Comparison of ENCODE assay signal across 14 cellular contexts in genomic region chr12:121089031-121089812, GRCh38. TPM values are rescaled to one million over a fixed set of nuclear protein-coding genes. Genes with fewer than 3 reads are reported as not detected.
A peak's percentile ranks its signal among the peaks of the same experiment; 100 is the strongest.
DNase-seq lines count a peak whose midpoint lies in the region; ATAC-seq and TF ChIP-seq lines count a peak whose summit lies in the region.
"Had no signal": no experiment of that assay in that cellular context is flagged by ENCODE, and none has a peak within 500 bp of the region (broad histone marks: within the 10 kb centered on the region; RNA-seq: fewer than 3 reads in every experiment).

No MANE protein-coding gene starts in this region.

- H3K27me3 ChIP-seq in upper lobe of right lung = no peaks in the 10 kb centered on the region

- no peak overlapping the region for H3K4me3 Mint-ChIP-seq in immature natural killer cell
- no peak overlapping the region for H3K4me3 Mint-ChIP-seq in CD14-positive monocyte
- H3K4me3 Mint-ChIP-seq: type B pancreatic cell had no signal

- no peaks in the 10 kb centered on the region for H3K9me3 ChIP-seq in upper lobe of right lung

- TF ChIP-seq CTCF in upper lobe of right lung (IDR thresholded peaks at IDR 0.05) (peak; percentile 7), CD14-positive monocyte (IDR thresholded peaks at IDR 0.05) (no peak)

- intact Hi-C loops in left ventricle myocardium superior (cut with micrococcal nuclease) (no loop called here), Right ventricle myocardium superior (cut with DNase I) (no loop called here), upper lobe of right lung (cut with DNase I) (no loop called here), CD14-positive monocyte (cut with micrococcal nuclease) (no loop called here)

- in situ Hi-C loops in SK-MEL-5 (cut with HindIII; ENCODE audit: low pct_unique_long_range_greater_than_20kb, low sequenced_read_pairs) = no loop called here

- H3K27ac ChIP-seq in upper lobe of right lung = no peak overlapping the region

- ATAC-seq in left ventricle myocardium superior (peak; percentile 34), Right ventricle myocardium superior (ENCODE audit: poor library complexity) (no peak), upper lobe of right lung (peak; percentile 29), GM21825 (IDR thresholded peaks at IDR 0.05; ENCODE audit: unreplicated experiment) (no peak)
- ATAC-seq: activated CD4-positive, CD25-positive, alpha-beta regulatory T cell treated with anti-CD3 and anti-CD28 coated beads, Interleukin-2, amount 50 U/mL, for 24 hours had no signal

- no peak overlapping the region for H3K27ac Mint-ChIP-seq in immature natural killer cell
- H3K27ac Mint-ChIP-seq in CD14-positive monocyte = no peak overlapping the region
- H3K27ac Mint-ChIP-seq: progenitor cell of endocrine pancreas, type B pancreatic cell had no signal

- H3K9me3 Mint-ChIP-seq in immature natural killer cell = no peaks in the 10 kb centered on the region
- H3K9me3 Mint-ChIP-seq in CD14-positive monocyte = peaks cover 2 to 7% (median 4%) of the 10 kb centered on the region in 7 donors

- H3K27me3 Mint-ChIP-seq in immature natural killer cell (ENCODE audit: low read depth in 3 of 3) = peaks cover 2 to 6% (median 5%) of the 10 kb centered on the region in 3 donors
- peaks cover 0 to 8% (median 0%) of the 10 kb centered on the region in 3 donors for H3K27me3 Mint-ChIP-seq in CD14-positive monocyte (ENCODE audit: low read depth in 3 of 3)

- DNase-seq in left ventricle myocardium superior (no peak), Right ventricle myocardium superior (no peak), SK-MEL-5 (ENCODE audit: low read depth, low spot score) (peak; percentile 39), iPS-NIHi11 (ENCODE audit: low spot score) (peak; percentile 50), upper lobe of right lung (no peak), immature natural killer cell (no peak), CD14-positive monocyte (ENCODE audit: low spot score) (no peak)
- DNase-seq: activated T-cell treated with anti-CD3 and anti-CD28 coated beads for 4 hours, DMS79, SW 1271 had no signal

- H3K36me3 Mint-ChIP-seq in immature natural killer cell (no peaks in the 10 kb centered on the region), CD14-positive monocyte (no peaks in the 10 kb centered on the region)
- H3K36me3 Mint-ChIP-seq: type B pancreatic cell had no signal

- H3K4me1 ChIP-seq in upper lobe of right lung = no peaks in the 10 kb centered on the region

- H3K4me1 Mint-ChIP-seq in immature natural killer cell (peaks cover 47 to 57% of the 10 kb centered on the region in 2 donors), CD14-positive monocyte (peaks cover 34% of the 10 kb centered on the region)

- H3K4me3 ChIP-seq in upper lobe of right lung = no peak overlapping the region

- no peaks in the 10 kb centered on the region for H3K36me3 ChIP-seq in upper lobe of right lung

RNA-seq across cellular contexts. Expression of gene P2RX7, which starts 43.5 kb away (rescaled TPM):
- total RNA-seq in left ventricle myocardium superior (1.9 TPM), Right ventricle myocardium superior (1.7 TPM), upper lobe of right lung (20.1 TPM)
- total RNA-seq in SK-MEL-5 (2014; rRNA removed; shearing (Covaris generic)) = 41.5 and 46.7 TPM in 2 replicates
- 26.8 and 32.3 TPM in 2 replicates for polyA plus RNA-seq in SK-MEL-5 (2015; cell fraction: cytosol; rRNA removed)
- 27.1 and 37.2 TPM in 2 replicates for polyA plus RNA-seq in SK-MEL-5 (2015; cell fraction: nucleus; rRNA removed)
- polyA plus RNA-seq in immature natural killer cell (10 to 100 TPM in 2 of 3 donors, 1 to 10 TPM in 1; 7.5 to 17.4 (median 12.9) TPM), CD14-positive monocyte (10 to 100 TPM; 12.3 to 20.5 TPM)
- total RNA-seq: progenitor cell of endocrine pancreas had no signal

RNA-seq across cellular contexts. Expression of gene OASL, which starts 50.2 kb away (rescaled TPM):
- total RNA-seq in left ventricle myocardium superior (0.55 TPM), Right ventricle myocardium superior (0.35 TPM), upper lobe of right lung (12.7 TPM)
- 0.26 and 0.35 TPM in 2 replicates for total RNA-seq in SK-MEL-5 (2014; rRNA removed; shearing (Covaris generic))
- 0.10 and 0.13 TPM in 2 replicates for polyA plus RNA-seq in SK-MEL-5 (2015; cell fraction: cytosol; rRNA removed)
- polyA plus RNA-seq in SK-MEL-5 (2015; cell fraction: nucleus; rRNA removed) = not detected in 2 replicates
- polyA plus RNA-seq in immature natural killer cell (10 to 100 TPM in 2 of 3 donors, 1 to 10 TPM in 1; 7.7 to 21.7 (median 13.2) TPM), CD14-positive monocyte (10 to 100 TPM; 13.4 to 14.9 TPM)
- total RNA-seq: progenitor cell of endocrine pancreas had no signal

Comparison
In these comparisons a context has a peak if more than half of its experiments do, and no peak if none do; other contexts are left out.
1. ATAC-seq: peak in left ventricle myocardium superior (single experiment) and upper lobe of right lung (single experiment); none in Right ventricle myocardium superior (single experiment) and GM21825 (single experiment).
2. DNase-seq: peak in SK-MEL-5 (single experiment) and iPS-NIHi11 (single experiment); none in left ventricle myocardium superior (single experiment), Right ventricle myocardium superior (single experiment), upper lobe of right lung (single experiment), immature natural killer cell (0 of 3) and CD14-positive monocyte (single experiment).